10 cellular contexts compared by ENCODE assay signal in genomic region chr14:51419685-51420084, GRCh38.
A peak's percentile ranks its signal among the peaks of the same experiment; 100 is the strongest.
DNase-seq lines count a peak whose midpoint lies in the region; ATAC-seq and TF ChIP-seq lines count a peak whose summit lies in the region.
"Had no signal": no experiment of that assay in that cellular context is flagged by ENCODE, and none has a peak within 500 bp of the region (broad histone marks: within the 10 kb centered on the region; RNA-seq: fewer than 3 reads in every experiment).

No MANE protein-coding gene starts in this region.

- peaks cover 31% of the 10 kb centered on the region for H3K9me3 Mint-ChIP-seq in CD4-positive, alpha-beta T cell
- H3K9me3 Mint-ChIP-seq in immature natural killer cell = peaks cover 22 to 52% (median 31%) of the 10 kb centered on the region in 6 donors
- H3K9me3 Mint-ChIP-seq in Calu3 (ENCODE audit: low read depth, unreplicated experiment) = peaks cover 10% of the 10 kb centered on the region

- H3K9me2 ChIP-seq in MM.1S (replicated peaks; ENCODE audit: insufficient read depth, low read length) = no peaks in the 10 kb centered on the region

- H3K4me1 Mint-ChIP-seq in CD4-positive, alpha-beta T cell (ENCODE audit: low read depth) = peaks cover 23% of the 10 kb centered on the region
- H3K4me1 Mint-ChIP-seq in immature natural killer cell = peaks cover 13 to 16% of the 10 kb centered on the region in 2 donors
- peaks cover 8% of the 10 kb centered on the region for H3K4me1 Mint-ChIP-seq in Calu3 (ENCODE audit: low read depth, unreplicated experiment)
- H3K4me1 Mint-ChIP-seq: CD14-positive monocyte had no signal

- H3K4me3 Mint-ChIP-seq in CD4-positive, alpha-beta T cell = peak overlapping the region; percentile 58
- H3K4me3 Mint-ChIP-seq in immature natural killer cell = peak overlapping the region; percentile 10 to 63 (median 48)
- no peak overlapping the region for H3K4me3 Mint-ChIP-seq in Calu3 (ENCODE audit: low read depth, unreplicated experiment)
- H3K4me3 Mint-ChIP-seq: CD14-positive monocyte had no signal

- H3K4me1 ChIP-seq in MM.1S (ENCODE audit: low read length) = no peaks in the 10 kb centered on the region

- H3K36me3 Mint-ChIP-seq in CD4-positive, alpha-beta T cell (ENCODE audit: low read depth) = peaks cover 39% of the 10 kb centered on the region
- H3K36me3 Mint-ChIP-seq in immature natural killer cell (peaks cover 0 to 3% (median 3%) of the 10 kb centered on the region in 3 donors), Calu3 (ENCODE audit: insufficient read depth, unreplicated experiment) (no peaks in the 10 kb centered on the region)
- H3K36me3 Mint-ChIP-seq: CD14-positive monocyte had no signal

- TF ChIP-seq CTCF in CD4-positive, alpha-beta T cell (IDR thresholded peaks at IDR 0.05) = no peak
- TF ChIP-seq CTCF in MM.1S (IDR thresholded peaks at IDR 0.05; ENCODE audit: low read length) (no peak), Calu3 (IDR thresholded peaks at IDR 0.05; ENCODE audit: unreplicated experiment) (no peak)

- H3K79me2 ChIP-seq in MM.1S (ENCODE audit: low read length) = no peaks in the 10 kb centered on the region

- H3K27me3 Mint-ChIP-seq in CD4-positive, alpha-beta T cell = peaks cover 25% of the 10 kb centered on the region
- H3K27me3 Mint-ChIP-seq in immature natural killer cell (ENCODE audit: low read depth in 3 of 3) = peaks cover 1 to 11% (median 10%) of the 10 kb centered on the region in 3 donors
- no peaks in the 10 kb centered on the region for H3K27me3 Mint-ChIP-seq in Calu3 (ENCODE audit: unreplicated experiment)

- H3K27ac Mint-ChIP-seq in CD4-positive, alpha-beta T cell = peak overlapping the region; percentile 81
- H3K27ac Mint-ChIP-seq in immature natural killer cell (peak overlapping the region; percentile 71 to 94 (median 88)), Calu3 (ENCODE audit: unreplicated experiment) (no peak overlapping the region)

- no peaks in the 10 kb centered on the region for H3K36me3 ChIP-seq in MM.1S (replicated peaks; ENCODE audit: insufficient read depth, low read length)
- H3K36me3 ChIP-seq: SJSA1 had no signal

- H4K20me1 ChIP-seq in MM.1S (ENCODE audit: insufficient read depth, low read length) = no peaks in the 10 kb centered on the region

- POLR2A ChIA-PET in CD4-positive, alpha-beta T cell (lab: Charles Lee) = interaction anchor here (0.8 kb wide), 1 partner anchor 485 kb away, joined by 3 read pairs; no protein-coding TSS in a partner anchor

- no peaks in the 10 kb centered on the region for H3F3A ChIP-seq in MM.1S (ENCODE audit: insufficient read depth, low read length)

- no peak overlapping the region for H3K4me3 ChIP-seq in MM.1S (ENCODE audit: low read length)
- H3K4me3 ChIP-seq: SJSA1 had no signal

- CTCF ChIA-PET in CD4-positive, alpha-beta T cell (lab: Charles Lee) = no interaction called here
- CTCF ChIA-PET in Calu3 (lab: Charles Lee) = no interaction called here

- DNase-seq in CD4-positive, alpha-beta T cell = peak in 8 of 10 experiments; percentile 5 to 69 (median 24)
- DNase-seq in MM.1S (peak; percentile 45), activated T-cell treated with anti-CD3 and anti-CD28 coated beads for 24 hours (ENCODE audit: low read depth) (peak; percentile 10), immature natural killer cell (peak; percentile 33 to 58 (median 40)), Calu3 (no peak), NCI-H1436 treated with DMSO at 0.1 percent for 48 hours (lab: John Stamatoyannopoulos, UW) (no peak)

- H3K27me3 ChIP-seq in CD4-positive, alpha-beta T cell (ENCODE audit: control insufficient read depth, insufficient read depth, low read length) = no peaks in the 10 kb centered on the region
- H3K27me3 ChIP-seq in MM.1S (replicated peaks; ENCODE audit: insufficient read depth, low read length) = no peaks in the 10 kb centered on the region
- H3K27me3 ChIP-seq: SJSA1 had no signal

- ATAC-seq in CD4-positive, alpha-beta T cell (ENCODE audit: poor library complexity) = peak; percentile 87
- ATAC-seq in HG03571 (IDR thresholded peaks at IDR 0.05; ENCODE audit: unreplicated experiment) (no peak), HG03457 (IDR thresholded peaks at IDR 0.05; ENCODE audit: unreplicated experiment) (no peak)

- no TSS peak for BruUV-seq in Calu3 (replicated peaks; lab: Mats Ljungman, UMichigan)

- intact Hi-C loops in CD4-positive, alpha-beta T cell (cut with DNase I, micrococcal nuclease) = no loop called here
- intact Hi-C loops in Calu3 (cut with micrococcal nuclease; ENCODE audit: unreplicated experiment) = no loop called here

- no peak overlapping the region for H3K4me2 ChIP-seq in MM.1S (ENCODE audit: low read depth, low read length)

- H3K27ac ChIP-seq in CD4-positive, alpha-beta T cell (ENCODE audit: low read depth, low read length) = peak overlapping the region; percentile 61
- H3K27ac ChIP-seq in MM.1S (ENCODE audit: low read length) = no peak overlapping the region
- H3K27ac ChIP-seq: SJSA1 had no signal

- peak overlapping the region; percentile 1; the same call in 1 of the 2 replicates for H2AFZ ChIP-seq in MM.1S (ENCODE audit: low read length)

- H3K9ac ChIP-seq in MM.1S (ENCODE audit: low read length) = no peak overlapping the region

- H3K9me3 ChIP-seq in CD4-positive, alpha-beta T cell (ENCODE audit: control insufficient read depth, low read length) = peaks cover 24% of the 10 kb centered on the region
- H3K9me3 ChIP-seq in MM.1S (replicated peaks; ENCODE audit: insufficient read depth, low read length) = no peaks in the 10 kb centered on the region

Comparison
In these comparisons a context has a peak if more than half of its experiments do, and no peak if none do; other contexts are left out.
1. DNase-seq: peak in CD4-positive, alpha-beta T cell (8 of 10), MM.1S (single experiment), activated T-cell treated with anti-CD3 and anti-CD28 coated beads for 24 hours (single experiment) and immature natural killer cell (3 of 3); none in Calu3 (single experiment) and NCI-H1436 treated with DMSO at 0.1 percent for 48 hours (single experiment).